17 cellular contexts compared by ENCODE assay signal in the genomic region with DNA sequence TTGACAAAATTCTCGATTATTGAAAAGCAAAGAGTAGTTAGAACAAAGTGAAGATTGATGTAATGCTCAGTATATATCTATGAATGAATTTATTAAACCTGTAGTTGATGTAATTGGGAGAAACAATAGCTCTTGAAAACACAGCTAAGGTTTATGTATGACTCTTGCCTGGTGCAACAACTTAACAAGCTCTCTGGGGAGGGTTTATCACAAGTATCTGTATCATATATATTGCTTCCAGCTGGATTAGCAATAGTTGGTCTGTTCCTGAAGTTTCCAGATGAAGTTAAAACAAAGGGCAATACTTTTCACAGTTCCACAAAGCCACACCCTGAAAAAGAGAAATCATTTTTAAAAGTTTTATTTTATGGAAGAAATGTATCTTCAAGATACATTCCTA.
DNase-seq lines count a peak whose midpoint lies in the region; ATAC-seq and TF ChIP-seq lines count a peak whose summit lies in the region.
"Had no signal": no experiment of that assay in that cellular context is flagged by ENCODE, and none has a peak within 500 bp of the region (broad histone marks: within the 10 kb centered on the region; RNA-seq: fewer than 3 reads in every experiment).

No MANE protein-coding gene starts in this region.

- TF ChIP-seq CTCF in AG10803 (conservative IDR thresholded peaks at IDR 0.05; ENCODE audit: low read length): no peak
- no peak for TF ChIP-seq CTCF in fibroblast of the aortic adventitia (IDR thresholded peaks at IDR 0.05; ENCODE audit: insufficient read depth, low read length)
- TF ChIP-seq CTCF in lower lobe of right lung (IDR thresholded peaks at IDR 0.05): no peak

- H3K9me3 ChIP-seq in adipocyte (ENCODE audit: control insufficient read depth, low read length) (no peaks in the 10 kb centered on the region), lower lobe of right lung (no peaks in the 10 kb centered on the region)
- H3K9me3 ChIP-seq: Caco-2 had no signal

- no peak overlapping the region for H3K27ac ChIP-seq in lower lobe of right lung
- H3K27ac ChIP-seq: BLaER1, C4-2B, GM23248 had no signal

- peak; percentile 29 for DNase-seq in AG10803 (ENCODE audit: low read depth)
- peak; percentile 37 for DNase-seq in adipocyte (ENCODE audit: low read depth)
- DNase-seq in fibroblast of gingiva (ENCODE audit: low read depth): peak; percentile 31
- DNase-seq in fibroblast of the aortic adventitia (ENCODE audit: low read depth): peak; percentile 85
- DNase-seq in lower lobe of right lung: no peak
- DNase-seq in stimulated activated CD4-positive, alpha-beta T cell treated with anti-CD3 and anti-CD28 coated beads, Interleukin-15, amount 100 ng/mL, for 24 hours: no peak
- no peak for DNase-seq in NCI-H1436 treated with DMSO at 0.1 percent for 48 hours (lab: John Stamatoyannopoulos, UW)
- DNase-seq: Caco-2; CD4-positive, CD25-positive, alpha-beta regulatory T cell; CD8-positive, alpha-beta T cell; DMS153; DND-41; GM23248; H7; HCEC 1CT had no signal

- H3K4me1 ChIP-seq in adipocyte (ENCODE audit: control insufficient read depth, insufficient read depth, low read length) (no peaks in the 10 kb centered on the region), lower lobe of right lung (no peaks in the 10 kb centered on the region)
- H3K4me1 ChIP-seq: BLaER1, Caco-2 had no signal

- no peak overlapping the region for H3K9ac ChIP-seq in adipocyte (ENCODE audit: low read length)
- H3K9ac ChIP-seq: BLaER1, GM23248 had no signal

- H3K36me3 ChIP-seq in adipocyte (ENCODE audit: control insufficient read depth, insufficient read depth, low read length, severe bottlenecking): no peaks in the 10 kb centered on the region
- H3K36me3 ChIP-seq in lower lobe of right lung: no peaks in the 10 kb centered on the region
- H3K36me3 ChIP-seq: BLaER1 had no signal

- ATAC-seq in lower lobe of right lung: no peak
- ATAC-seq: CD8-positive, alpha-beta T cell had no signal

- H3K4me3 ChIP-seq in AG10803 (ENCODE audit: low read length) (no peak overlapping the region), adipocyte (ENCODE audit: low read length) (no peak overlapping the region), fibroblast of the aortic adventitia (ENCODE audit: low read depth, low read length) (no peak overlapping the region), lower lobe of right lung (no peak overlapping the region)
- H3K4me3 ChIP-seq: BLaER1, GM23248 had no signal

- no peaks in the 10 kb centered on the region for H3K27me3 ChIP-seq in adipocyte (replicated peaks; ENCODE audit: control insufficient read depth, insufficient read depth, low read length)
- H3K27me3 ChIP-seq in lower lobe of right lung (ENCODE audit: low read depth): no peaks in the 10 kb centered on the region
- H3K27me3 ChIP-seq: BLaER1 had no signal

- intact Hi-C loops in lower lobe of right lung (cut with DNase I): no loop called here

Comparison
In these comparisons a context has a peak if more than half of its experiments do, and no peak if none do; other contexts are left out.
1. DNase-seq: peak in AG10803 (single experiment), adipocyte (single experiment), fibroblast of gingiva (single experiment) and fibroblast of the aortic adventitia (single experiment); none in lower lobe of right lung (single experiment), stimulated activated CD4-positive, alpha-beta T cell treated with anti-CD3 and anti-CD28 coated beads, Interleukin-15, amount 100 ng/mL, for 24 hours (single experiment) and NCI-H1436 treated with DMSO at 0.1 percent for 48 hours (single experiment).